In the genomic region with DNA sequence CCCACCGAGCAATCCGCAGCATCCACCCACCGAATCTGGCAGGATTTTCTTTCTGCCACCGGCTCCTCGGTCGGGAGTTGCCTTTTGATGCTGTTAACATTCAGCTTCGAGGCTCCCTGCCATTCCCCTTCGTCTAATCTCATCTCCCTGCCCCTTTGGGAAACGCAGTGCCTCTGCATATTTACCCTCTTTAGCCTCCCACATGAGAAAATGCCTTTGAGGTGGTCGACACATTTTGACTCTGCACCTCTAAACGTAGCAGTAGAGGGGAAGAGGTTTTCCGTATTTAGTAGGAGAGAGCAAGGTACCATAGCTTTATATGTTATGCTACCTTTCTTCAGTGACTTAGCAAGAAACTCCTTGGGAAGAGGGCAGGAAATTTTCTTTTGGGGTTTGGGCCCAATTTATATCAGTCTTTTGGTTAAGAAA, we compare ENCODE assay signal across 8 cellular contexts.
DNase-seq lines count a peak whose midpoint lies in the region; ATAC-seq lines count a peak whose summit lies in the region.

No MANE protein-coding gene starts in this region.

- peaks cover 10 to 36% of the 10 kb centered on the region in 2 donors for H3K4me1 ChIP-seq in muscle layer of duodenum (ENCODE audit: control insufficient read depth in 1 of 2, insufficient read depth in 2 of 2, low read length in 2 of 2)

- peak overlapping the region; percentile 76 to 88 for H3K4me3 ChIP-seq in muscle layer of duodenum (ENCODE audit: low read depth in 1 of 2, low read length in 2 of 2)

- DNase-seq in EH (ENCODE audit: low read depth) (peak; percentile 19), NCI-H69 (lab: John Stamatoyannopoulos, UW) (peak; percentile 22), NCI-H446 treated with DMSO at 0.1 percent for 48 hours (lab: John Stamatoyannopoulos, UW) (no peak), AML-193 (lab: John Stamatoyannopoulos, UW) (no peak)
- DNase-seq in central memory CD4-positive, alpha-beta T cell, result peak; percentile 23
- no peak for DNase-seq in NK-92 treated with Interleukin-12 subunit alpha and Interleukin-12 subunit beta, amount 100 ng/mL, for 24 hours (lab: John Stamatoyannopoulos, UW)

- H3K9me3 ChIP-seq in muscle layer of duodenum (ENCODE audit: control insufficient read depth in 1 of 2, low read length in 2 of 2), result no peaks in the 10 kb centered on the region

- H3K27ac ChIP-seq in muscle layer of duodenum (ENCODE audit: low read length), result peak overlapping the region; percentile 58

- no peak for ATAC-seq in GM21723 (IDR thresholded peaks at IDR 0.05; ENCODE audit: unreplicated experiment)

- peaks cover 0 to 6% of the 10 kb centered on the region in 2 donors for H3K36me3 ChIP-seq in muscle layer of duodenum (ENCODE audit: control insufficient read depth in 1 of 2, insufficient read depth in 2 of 2, low read length in 2 of 2)

- no peaks in the 10 kb centered on the region for H3K27me3 ChIP-seq in muscle layer of duodenum (ENCODE audit: low read depth, low read length)

Comparison
In these comparisons a context has a peak if more than half of its experiments do, and no peak if none do; other contexts are left out.
1. DNase-seq: peak in EH (single experiment), NCI-H69 (single experiment) and central memory CD4-positive, alpha-beta T cell (single experiment); none in NCI-H446 treated with DMSO at 0.1 percent for 48 hours (single experiment), NK-92 treated with Interleukin-12 subunit alpha and Interleukin-12 subunit beta, amount 100 ng/mL, for 24 hours (single experiment) and AML-193 (0 of 2).